Comparison of ENCODE assay signal across 1 cellular context in the genomic region with DNA sequence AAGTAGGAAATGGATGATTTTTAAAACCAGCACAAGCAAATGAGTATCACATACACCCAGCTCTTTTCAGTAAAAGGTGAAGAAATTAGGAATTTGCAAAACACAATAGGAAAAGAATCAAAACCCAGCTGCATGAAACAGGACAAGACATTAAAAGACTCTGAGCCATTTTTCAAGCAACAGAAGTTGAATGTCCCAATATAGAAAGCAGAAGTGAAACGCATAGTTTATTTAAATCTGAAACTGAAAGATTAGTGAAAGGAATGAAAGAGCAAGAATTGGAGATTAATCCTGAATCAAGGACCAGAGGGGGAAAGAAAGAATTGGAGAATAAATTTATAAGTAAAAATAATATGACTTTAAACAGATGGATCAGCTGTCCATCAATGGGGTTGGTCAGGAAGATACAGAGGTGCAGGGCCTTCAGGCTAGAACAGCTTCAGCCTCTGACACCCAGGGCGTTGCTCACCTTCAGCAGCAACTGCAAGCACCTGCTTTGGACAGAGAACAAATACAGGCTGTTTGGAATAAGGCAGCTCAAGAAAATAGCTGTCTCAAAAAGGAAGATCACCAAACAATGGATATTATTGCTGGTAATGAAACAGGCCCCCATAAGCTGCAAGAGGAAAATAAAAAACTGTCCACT.
TF ChIP-seq lines count a peak whose summit lies in the region.

No MANE protein-coding gene starts in this region.

TF ChIP-seq in SK-N-SH, 30 proteins besides CTCF, POLR2A, EP300 and RAD21:
- TF ChIP-seq, protein P1, sequence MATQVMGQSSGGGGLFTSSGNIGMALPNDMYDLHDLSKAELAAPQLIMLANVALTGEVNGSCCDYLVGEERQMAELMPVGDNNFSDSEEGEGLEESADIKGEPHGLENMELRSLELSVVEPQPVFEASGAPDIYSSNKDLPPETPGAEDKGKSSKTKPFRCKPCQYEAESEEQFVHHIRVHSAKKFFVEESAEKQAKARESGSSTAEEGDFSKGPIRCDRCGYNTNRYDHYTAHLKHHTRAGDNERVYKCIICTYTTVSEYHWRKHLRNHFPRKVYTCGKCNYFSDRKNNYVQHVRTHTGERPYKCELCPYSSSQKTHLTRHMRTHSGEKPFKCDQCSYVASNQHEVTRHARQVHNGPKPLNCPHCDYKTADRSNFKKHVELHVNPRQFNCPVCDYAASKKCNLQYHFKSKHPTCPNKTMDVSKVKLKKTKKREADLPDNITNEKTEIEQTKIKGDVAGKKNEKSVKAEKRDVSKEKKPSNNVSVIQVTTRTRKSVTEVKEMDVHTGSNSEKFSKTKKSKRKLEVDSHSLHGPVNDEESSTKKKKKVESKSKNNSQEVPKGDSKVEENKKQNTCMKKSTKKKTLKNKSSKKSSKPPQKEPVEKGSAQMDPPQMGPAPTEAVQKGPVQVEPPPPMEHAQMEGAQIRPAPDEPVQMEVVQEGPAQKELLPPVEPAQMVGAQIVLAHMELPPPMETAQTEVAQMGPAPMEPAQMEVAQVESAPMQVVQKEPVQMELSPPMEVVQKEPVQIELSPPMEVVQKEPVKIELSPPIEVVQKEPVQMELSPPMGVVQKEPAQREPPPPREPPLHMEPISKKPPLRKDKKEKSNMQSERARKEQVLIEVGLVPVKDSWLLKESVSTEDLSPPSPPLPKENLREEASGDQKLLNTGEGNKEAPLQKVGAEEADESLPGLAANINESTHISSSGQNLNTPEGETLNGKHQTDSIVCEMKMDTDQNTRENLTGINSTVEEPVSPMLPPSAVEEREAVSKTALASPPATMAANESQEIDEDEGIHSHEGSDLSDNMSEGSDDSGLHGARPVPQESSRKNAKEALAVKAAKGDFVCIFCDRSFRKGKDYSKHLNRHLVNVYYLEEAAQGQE (IDR thresholded peaks at IDR 0.05; ENCODE audit: low read depth, low read length) = no peak
- TF ChIP-seq, protein P2, sequence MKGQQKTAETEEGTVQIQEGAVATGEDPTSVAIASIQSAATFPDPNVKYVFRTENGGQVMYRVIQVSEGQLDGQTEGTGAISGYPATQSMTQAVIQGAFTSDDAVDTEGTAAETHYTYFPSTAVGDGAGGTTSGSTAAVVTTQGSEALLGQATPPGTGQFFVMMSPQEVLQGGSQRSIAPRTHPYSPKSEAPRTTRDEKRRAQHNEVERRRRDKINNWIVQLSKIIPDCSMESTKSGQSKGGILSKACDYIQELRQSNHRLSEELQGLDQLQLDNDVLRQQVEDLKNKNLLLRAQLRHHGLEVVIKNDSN (IDR thresholded peaks at IDR 0.05; ENCODE audit: borderline replicate concordance, low read depth) = no peak
- no peak for TF ChIP-seq IRF3 (IDR thresholded peaks at IDR 0.05; ENCODE audit: low read depth, low read length)
- no peak for TF ChIP-seq EZH2phosphoT487 (IDR thresholded peaks at IDR 0.05; ENCODE audit: borderline replicate concordance, low read depth)
TF ChIP-seq in SK-N-SH: peak in this region for 0.
